22 cellular contexts compared by ENCODE assay signal in the genomic region with DNA sequence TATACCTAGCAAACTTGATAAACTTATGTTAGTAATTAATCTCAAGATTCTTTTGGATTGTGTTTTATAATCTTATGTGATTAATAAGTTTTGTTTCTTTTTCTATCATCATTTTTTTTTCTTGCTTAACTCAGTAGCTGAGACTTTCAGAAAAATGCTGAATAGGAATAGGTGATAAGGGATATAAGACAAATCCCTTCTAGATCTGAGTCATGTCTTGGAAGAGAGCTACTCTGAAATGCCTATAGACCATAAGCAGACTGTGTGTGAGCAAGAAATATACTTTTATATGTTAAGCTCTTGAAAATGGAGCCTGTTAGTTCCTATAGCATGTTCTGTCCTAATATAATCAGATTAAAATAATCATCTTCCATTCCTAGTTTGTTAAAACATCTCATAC.
"Had no signal": no experiment of that assay in that cellular context is flagged by ENCODE, and none has a peak within 500 bp of the region (broad histone marks: within the 10 kb centered on the region; RNA-seq: fewer than 3 reads in every experiment).

No MANE protein-coding gene starts in this region.

- FAIRE-seq: pancreas had no signal

- H3K27ac ChIP-seq: gastrocnemius medialis, heart right ventricle, left ventricle myocardium inferior, pancreas, right lobe of liver, spleen, tibial artery, upper lobe of left lung, vagina had no signal

- H3K36me3 Mint-ChIP-seq: stimulated activated memory B cell treated with anti-CD40 and anti-IgM and Interleukin-4, amounts not matched to agents 10 μg/mL and 1 μg/mL and 100 μg/mL, for 72 hours had no signal

- H3K9me3 Mint-ChIP-seq: dendritic cell treated with granulocyte-macrophage colony-stimulating factor and Interleukin-4, amounts not matched to agents 40 ng/mL and 50 ng/mL, for 4 days; effector memory CD8-positive, alpha-beta T cell; nephron; stimulated activated memory B cell treated with anti-CD40 and anti-IgM and Interleukin-4, amounts not matched to agents 10 μg/mL and 1 μg/mL and 100 μg/mL, for 72 hours; stimulated activated naive CD8-positive, alpha-beta T cell treated with anti-CD3 and anti-CD28 coated beads, Interleukin-15, Interleukin-2, amounts not matched to agents 100 ng/mL and 50 ng/mL, for 24 hours had no signal

- H3K4me1 Mint-ChIP-seq: nephron had no signal

- H3K4me3 ChIP-seq: gastrocnemius medialis, heart right ventricle, left ventricle myocardium inferior, lung, pancreas, right lobe of liver, spleen, tibial artery, upper lobe of left lung, vagina had no signal

- H3K27me3 ChIP-seq: gastrocnemius medialis, heart right ventricle, pancreas, right lobe of liver, spleen, tibial artery, upper lobe of left lung, vagina had no signal

- H3K9me3 ChIP-seq: gastrocnemius medialis, heart right ventricle, left ventricle myocardium inferior, pancreas, right lobe of liver, spleen, tibial artery, upper lobe of left lung, vagina had no signal

- H3K4me1 ChIP-seq: gastrocnemius medialis, heart right ventricle, left ventricle myocardium inferior, pancreas, right lobe of liver, spleen, tibial artery, vagina had no signal

- H3K27ac Mint-ChIP-seq: dendritic cell treated with granulocyte-macrophage colony-stimulating factor and Interleukin-4, amounts not matched to agents 40 ng/mL and 50 ng/mL, for 4 days; effector memory CD8-positive, alpha-beta T cell; nephron; progenitor cell of endocrine pancreas; stimulated activated memory B cell treated with anti-CD40 and anti-IgM and Interleukin-4, amounts not matched to agents 10 μg/mL and 1 μg/mL and 100 μg/mL, for 72 hours; stimulated activated naive CD8-positive, alpha-beta T cell treated with anti-CD3 and anti-CD28 coated beads, Interleukin-15, Interleukin-2, amounts not matched to agents 100 ng/mL and 50 ng/mL, for 24 hours had no signal

- H3K27me3 Mint-ChIP-seq: dendritic cell treated with granulocyte-macrophage colony-stimulating factor and Interleukin-4, amounts not matched to agents 40 ng/mL and 50 ng/mL, for 4 days; progenitor cell of endocrine pancreas; stimulated activated memory B cell treated with anti-CD40 and anti-IgM and Interleukin-4, amounts not matched to agents 10 μg/mL and 1 μg/mL and 100 μg/mL, for 72 hours; stimulated activated naive CD8-positive, alpha-beta T cell treated with anti-CD3 and anti-CD28 coated beads, Interleukin-15, Interleukin-2, amounts not matched to agents 100 ng/mL and 50 ng/mL, for 24 hours had no signal

- ATAC-seq: effector memory CD8-positive, alpha-beta T cell; gastrocnemius medialis; heart right ventricle; pancreas; right lobe of liver; stimulated activated memory B cell treated with anti-CD40 and anti-IgM and Interleukin-4, amounts not matched to agents 10 μg/mL and 1 μg/mL and 100 μg/mL, for 72 hours had no signal

- H3K4me3 Mint-ChIP-seq: dendritic cell treated with granulocyte-macrophage colony-stimulating factor and Interleukin-4, amounts not matched to agents 40 ng/mL and 50 ng/mL, for 4 days; effector memory CD8-positive, alpha-beta T cell; nephron; stimulated activated memory B cell treated with anti-CD40 and anti-IgM and Interleukin-4, amounts not matched to agents 10 μg/mL and 1 μg/mL and 100 μg/mL, for 72 hours; stimulated activated naive CD8-positive, alpha-beta T cell treated with anti-CD3 and anti-CD28 coated beads, Interleukin-15, Interleukin-2, amounts not matched to agents 100 ng/mL and 50 ng/mL, for 24 hours had no signal

- DNase-seq: effector memory CD8-positive, alpha-beta T cell; gastrocnemius medialis; heart right ventricle; left ventricle myocardium inferior; mesenchymal stem cell; midbrain; occipital lobe; pancreas; right lobe of liver; spleen; stimulated activated CD4-positive, alpha-beta T cell treated with anti-CD3 and anti-CD28 coated beads, Interleukin-15, amount 100 ng/mL, for 24 hours; stimulated activated CD4-positive, alpha-beta T cell treated with anti-CD3 and anti-CD28 coated beads, Interleukin-1b, Interleukin-23, amount 100 ng/mL, for 48 hours; stimulated activated CD4-positive, alpha-beta T cell treated with anti-CD3 and anti-CD28 coated beads, Interleukin-4, amount 100 ng/mL, for 24 hours; tibial artery; upper lobe of left lung had no signal

- H3K36me3 ChIP-seq: gastrocnemius medialis, pancreas, right lobe of liver had no signal
